Comparison of ENCODE assay signal across 24 cellular contexts in genomic region chr9:2341956-2342355, GRCh38.
"Had no signal": no experiment of that assay in that cellular context is flagged by ENCODE, and none has a peak within 500 bp of the region (broad histone marks: within the 10 kb centered on the region; RNA-seq: fewer than 3 reads in every experiment).

No MANE protein-coding gene starts in this region.

- FAIRE-seq: small intestine had no signal

- H3K9ac ChIP-seq: neural progenitor cell, parathyroid adenoma had no signal

- H3K9me3 ChIP-seq: ovary, psoas muscle, right lobe of liver, thyroid gland, upper lobe of right lung, uterus had no signal

- H3K4me1 ChIP-seq: neural progenitor cell, parathyroid adenoma, right lobe of liver, stomach, thyroid gland, upper lobe of right lung had no signal

- DNase-seq: natural killer cell; occipital lobe; ovary; posterior cingulate gyrus; psoas muscle; right cardiac atrium; right lobe of liver; sigmoid colon; small intestine; stimulated activated CD4-positive, alpha-beta T cell treated with anti-CD3 and anti-CD28 coated beads, Interleukin-15, amount 100 ng/mL, for 24 hours; stimulated activated CD4-positive, alpha-beta T cell treated with anti-CD3 and anti-CD28 coated beads, Interleukin-2, amount 100 ng/mL, for 24 hours; stimulated activated CD4-positive, alpha-beta T cell treated with anti-CD3 and anti-CD28 coated beads, Interleukin-2, amount 100 ng/mL, for 48 hours; stimulated activated CD4-positive, alpha-beta T cell treated with anti-CD3 and anti-CD28 coated beads, Interleukin-4, amount 100 ng/mL, for 24 hours; stimulated activated naive B cell treated with anti-CD40 and anti-IgM and Interleukin-4, amounts not matched to agents 10 μg/mL and 1 μg/mL and 100 μg/mL, for 72 hours; stimulated activated naive CD4-positive, alpha-beta T cell treated with Interleukin-2 at 50 U/mL for 16 hours; stomach; thyroid gland; upper lobe of right lung; uterus had no signal

- H3K27me3 ChIP-seq: neural progenitor cell, ovary, right lobe of liver, sigmoid colon, stomach, thyroid gland, tibial nerve, upper lobe of right lung, uterus had no signal

- ATAC-seq: natural killer cell; psoas muscle; right cardiac atrium; right lobe of liver; stimulated activated effector memory CD8-positive, alpha-beta T cell treated with anti-CD3 and anti-CD28 coated beads, Interleukin-12 subunit alpha, Interleukin-12 subunit beta, amount 100 ng/mL, for 72 hours; stimulated activated naive B cell treated with anti-CD40 and anti-IgM and Interleukin-4, amounts not matched to agents 10 μg/mL and 1 μg/mL and 100 μg/mL, for 72 hours; upper lobe of right lung had no signal

- H2AFZ ChIP-seq: neural progenitor cell, parathyroid adenoma had no signal

- H3K36me3 ChIP-seq: neural progenitor cell, ovary, right lobe of liver, sigmoid colon, stomach, thoracic aorta, thyroid gland, tibial nerve, upper lobe of right lung, uterus had no signal

- H3K4me3 ChIP-seq: neural progenitor cell, ovary, psoas muscle, right lobe of liver, sigmoid colon, stomach, thoracic aorta, thyroid gland, tibial nerve, upper lobe of right lung, uterus had no signal

- H3K27ac ChIP-seq: neural progenitor cell, ovary, parathyroid adenoma, psoas muscle, right lobe of liver, sigmoid colon, stomach, thoracic aorta, thyroid gland, tibial nerve, upper lobe of right lung, uterus had no signal

- H3K4me2 ChIP-seq: neural progenitor cell had no signal

- H3K79me2 ChIP-seq: parathyroid adenoma had no signal
